9 cellular contexts compared by ENCODE assay signal in genomic region chr4:159174645-159175147, GRCh38.
DNase-seq lines count a peak whose midpoint lies in the region; ATAC-seq and TF ChIP-seq lines count a peak whose summit lies in the region.
"Had no signal": no experiment of that assay in that cellular context is flagged by ENCODE, and none has a peak within 500 bp of the region (broad histone marks: within the 10 kb centered on the region; RNA-seq: fewer than 3 reads in every experiment).

No MANE protein-coding gene starts in this region.

- H3K4me1 ChIP-seq in DOHH2 (ENCODE audit: control insufficient read depth, low read length) (peaks cover 94% of the 10 kb centered on the region), Loucy (ENCODE audit: insufficient read depth, low read length, poor library complexity, severe bottlenecking) (peaks cover 80% of the 10 kb centered on the region), osteoblast (ENCODE audit: insufficient read depth, low read length) (peaks cover 23% of the 10 kb centered on the region), colonic mucosa (peaks cover 10% of the 10 kb centered on the region)

- DNase-seq in dermis blood vessel endothelial cell (peak; percentile 30), osteoblast (ENCODE audit: insufficient read length, low spot score, missing footprints) (no peak), cerebellar nuclear complex (lab: John Stamatoyannopoulos, UW) (no peak), colonic mucosa (no peak), left colon (no peak)

- no peaks in the 10 kb centered on the region for H3K9me2 ChIP-seq in DOHH2 (replicated peaks; ENCODE audit: control insufficient read depth, low read length)
- no peaks in the 10 kb centered on the region for H3K9me2 ChIP-seq in Loucy (replicated peaks; ENCODE audit: low read depth, low read length)

- peaks cover 22% of the 10 kb centered on the region for H3F3A ChIP-seq in DOHH2 (ENCODE audit: control insufficient read depth, insufficient read depth)
- H3F3A ChIP-seq in Loucy (ENCODE audit: low read depth), result 0 out of 2 replicates have a peak, but pooled peaks cover 3% of the 10 kb centered on the region

- H3K9ac ChIP-seq in Loucy (ENCODE audit: low read depth, low read length, poor library complexity, severe bottlenecking), result peak overlapping the region; percentile 53
- H3K9ac ChIP-seq in colonic mucosa (ENCODE audit: low read depth in 2 of 2, low read length in 2 of 2), result no peak overlapping the region

- H3K36me3 ChIP-seq in DOHH2 (ENCODE audit: control insufficient read depth, low read length) (no peaks in the 10 kb centered on the region), Loucy (ENCODE audit: insufficient read depth, low read length) (no peaks in the 10 kb centered on the region), osteoblast (ENCODE audit: insufficient read depth, low read length) (no peaks in the 10 kb centered on the region), colonic mucosa (no peaks in the 10 kb centered on the region)

- intact Hi-C loops in colonic mucosa (cut with DNase I), result loop anchor here (5.0 to 10.0 kb wide), 3 partner anchors 70 to 450 kb away; partner anchors contain the start of genes PPID and RAPGEF2
- intact Hi-C loops in left colon (cut with DNase I, micrococcal nuclease), result loop anchor here (5.0 to 10.0 kb wide), 3 partner anchors 67 to 450 kb away; partner anchors contain the start of gene PPID (in 1 of the 2)

- no peak overlapping the region for H2AFZ ChIP-seq in Loucy (ENCODE audit: low read length)
- H2AFZ ChIP-seq in osteoblast (ENCODE audit: low read length), result no peak overlapping the region

- ATAC-seq in left colon, result no peak
- no peak for ATAC-seq in GM21619 (IDR thresholded peaks at IDR 0.05; ENCODE audit: unreplicated experiment)

- no peak overlapping the region for H3K27ac ChIP-seq in DOHH2 (ENCODE audit: low read depth, low read length)
- peak overlapping the region; percentile 73 for H3K27ac ChIP-seq in osteoblast (ENCODE audit: low read depth, low read length)
- no peak overlapping the region for H3K27ac ChIP-seq in colonic mucosa

- peaks cover 58% of the 10 kb centered on the region for H4K20me1 ChIP-seq in DOHH2 (ENCODE audit: control insufficient read depth, insufficient read depth, low read depth, low read length)
- peaks cover 12% of the 10 kb centered on the region for H4K20me1 ChIP-seq in Loucy (ENCODE audit: insufficient read depth, low read length, poor library complexity, severe bottlenecking)
- peaks cover 41% of the 10 kb centered on the region for H4K20me1 ChIP-seq in osteoblast (ENCODE audit: insufficient read depth, low read length)

- peaks cover 73% of the 10 kb centered on the region for H3K79me2 ChIP-seq in DOHH2 (ENCODE audit: control insufficient read depth, low read length)
- H3K79me2 ChIP-seq in Loucy (ENCODE audit: insufficient read depth, low read length), result peaks cover 98% of the 10 kb centered on the region
- peaks cover 89% of the 10 kb centered on the region for H3K79me2 ChIP-seq in osteoblast (ENCODE audit: insufficient read depth, low read length)

- TF ChIP-seq CTCF in DOHH2 (IDR thresholded peaks at IDR 0.05; ENCODE audit: low read depth, low read length, poor library complexity, severe bottlenecking) (no peak), Loucy (conservative IDR thresholded peaks at IDR 0.05; ENCODE audit: low read length) (no peak), osteoblast (IDR thresholded peaks at IDR 0.05; ENCODE audit: extremely low read depth, low read depth, low read length) (no peak), colonic mucosa (IDR thresholded peaks at IDR 0.05) (no peak)

- H3K9me3 ChIP-seq in DOHH2 (ENCODE audit: control insufficient read depth, insufficient read depth, low read length) (no peaks in the 10 kb centered on the region), Loucy (ENCODE audit: insufficient read depth, low read depth, low read length) (no peaks in the 10 kb centered on the region), osteoblast (ENCODE audit: low read depth, low read length) (no peaks in the 10 kb centered on the region), colonic mucosa (no peaks in the 10 kb centered on the region)

- H3K4me3 ChIP-seq in DOHH2 (ENCODE audit: low read length) (0 out of 2 replicates have a peak overlapping the region, but pooled peaks have one; percentile 9), Loucy (ENCODE audit: low read length, poor library complexity, severe bottlenecking) (peak overlapping the region; percentile 57), osteoblast (ENCODE audit: insufficient read depth, low read length) (no peak overlapping the region), colonic mucosa (no peak overlapping the region)

- H3K27me3 ChIP-seq in DOHH2 (ENCODE audit: control insufficient read depth, low read length) (peaks cover 36% of the 10 kb centered on the region), Loucy (ENCODE audit: insufficient read depth, low read length, poor library complexity, severe bottlenecking) (no peaks in the 10 kb centered on the region), osteoblast (ENCODE audit: insufficient read depth, low read length) (no peaks in the 10 kb centered on the region), colonic mucosa (no peaks in the 10 kb centered on the region)
- H3K27me3 ChIP-seq: dorsolateral prefrontal cortex had no signal

- peak overlapping the region; percentile 43; the same call in 1 of the 2 replicates for H3K4me2 ChIP-seq in DOHH2 (ENCODE audit: low read length)
- peak overlapping the region; percentile 62 for H3K4me2 ChIP-seq in Loucy (ENCODE audit: low read depth, low read length, poor library complexity, severe bottlenecking)
- H3K4me2 ChIP-seq in osteoblast (ENCODE audit: insufficient read depth, low read length), result peak overlapping the region; percentile 95

Comparison
In these comparisons a context has a peak if more than half of its experiments do, and no peak if none do; other contexts are left out.
1. H3K4me2 ChIP-seq: peak in every context shown above with its lines; median percentile 95 in osteoblast; 62 in Loucy; 43 in DOHH2.
2. H3K4me3 ChIP-seq: peak in DOHH2 (single experiment) and Loucy (single experiment); none in osteoblast (single experiment) and colonic mucosa (single experiment).